Comparison of ENCODE assay signal across 12 cellular contexts in genomic region chr12:14525964-14526363, GRCh38. TPM values are rescaled to one million over a fixed set of nuclear protein-coding genes. Genes with fewer than 3 reads are reported as not detected.
"Had no signal": no experiment of that assay in that cellular context is flagged by ENCODE, and none has a peak within 500 bp of the region (broad histone marks: within the 10 kb centered on the region; RNA-seq: fewer than 3 reads in every experiment).

No MANE protein-coding gene starts in this region.

- H3K4me2 ChIP-seq: GM23338 had no signal

- H3K4me1 ChIP-seq: HAP-1 had no signal

- ATAC-seq: GM23338, HCT116 had no signal

- H3K27ac ChIP-seq: GM23248 had no signal

- H3K9ac ChIP-seq: GM23248 had no signal

- H3K4me3 ChIP-seq: GM23248, GM23338, HAP-1 had no signal

- FAIRE-seq: H1, H54 had no signal

- H3K36me3 ChIP-seq: HAP-1 had no signal

- H2AFZ ChIP-seq: GM23248, GM23338 had no signal

- H3K9me3 ChIP-seq: HAP-1 had no signal

- DNase-seq: GM23248, GOT3, H7, H9, HCEC 1CT, HFFc6 had no signal

RNA-seq across cellular contexts. Expression of gene PLBD1, which starts 41.7 kb away (rescaled TPM):
- total RNA-seq: H4, HFFc6 had no signal
